In the genomic region with DNA sequence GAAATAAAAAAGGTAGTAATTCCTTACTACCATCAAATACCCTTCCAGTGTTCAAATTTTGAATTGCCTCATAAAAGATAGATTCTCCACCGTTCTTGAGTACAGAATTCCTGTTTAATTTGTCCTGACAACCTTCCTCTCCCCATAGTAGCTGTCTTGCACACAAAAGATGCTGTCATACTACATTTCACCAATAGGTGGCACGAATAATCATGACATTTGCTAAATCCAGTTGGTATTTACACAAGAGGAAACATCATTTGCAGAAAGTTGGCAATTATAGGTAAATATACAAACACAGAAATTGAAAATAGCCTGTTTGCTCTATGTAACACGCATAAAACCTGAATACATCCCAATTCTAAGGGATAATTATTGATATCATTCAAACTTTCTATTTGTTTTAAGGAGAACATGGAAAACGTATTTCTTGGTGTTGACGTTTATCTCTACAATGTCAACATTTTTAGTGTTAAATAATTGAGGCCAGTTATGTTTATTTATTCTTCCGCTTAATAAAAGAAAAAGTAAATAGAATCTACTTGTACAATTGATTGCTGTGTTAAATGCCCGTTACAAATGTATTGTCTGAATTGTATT, we compare ENCODE assay signal across 8 cellular contexts. TPM values are rescaled to one million over a fixed set of nuclear protein-coding genes. Genes with fewer than 3 reads are reported as not detected.
DNase-seq lines count a peak whose midpoint lies in the region; ATAC-seq and TF ChIP-seq lines count a peak whose summit lies in the region.

No MANE protein-coding gene starts in this region.

- H3K4me3 ChIP-seq in breast epithelium, result no peak overlapping the region
- no peak overlapping the region for H3K4me3 ChIP-seq in liver (ENCODE audit: low read depth in 1 of 3, low read length in 3 of 3)

- DNase-seq in GDM1 (lab: John Stamatoyannopoulos, UW) (peak; percentile 67), NCI-H69 (lab: John Stamatoyannopoulos, UW) (peak; percentile 62), breast epithelium (ENCODE audit: low spot score in 2 of 2) (no peak), cerebellar nuclear complex (lab: John Stamatoyannopoulos, UW) (no peak)

- H3K36me3 ChIP-seq in breast epithelium (no peaks in the 10 kb centered on the region), liver (ENCODE audit: control insufficient read depth in 4 of 4, insufficient read depth in 3 of 4, low read depth in 1 of 4, low read length in 3 of 4) (no peaks in the 10 kb centered on the region)

- intact Hi-C loops in breast epithelium (cut with DNase I; ENCODE audit: low total_unique reads), result no loop called here

- H3K9ac ChIP-seq in liver (ENCODE audit: low read depth in 1 of 2, low read length in 2 of 2), result no peak overlapping the region

- 30% methylated on average over 7 of the region's 7 CpGs for WGBS in liver

- TF ChIP-seq RAD21 in liver (IDR thresholded peaks at IDR 0.05), result peak; percentile 78 to 80

- no peaks in the 10 kb centered on the region for H3K27me3 ChIP-seq in breast epithelium
- H3K27me3 ChIP-seq in liver (ENCODE audit: control insufficient read depth in 4 of 4, insufficient read depth in 4 of 4, low read length in 3 of 4), result no peaks in the 10 kb centered on the region

- no peak overlapping the region for H3K27ac ChIP-seq in 22Rv1
- no peak overlapping the region for H3K27ac ChIP-seq in breast epithelium
- no peak overlapping the region for H3K27ac ChIP-seq in liver (ENCODE audit: low read depth in 1 of 2, low read length in 2 of 2)

- TF ChIP-seq POLR2A in breast epithelium (IDR thresholded peaks at IDR 0.05), result no peak

- ATAC-seq in HG03095 (IDR thresholded peaks at IDR 0.05; ENCODE audit: unreplicated experiment) (peak; percentile 66), HG03571 (IDR thresholded peaks at IDR 0.05; ENCODE audit: unreplicated experiment) (no peak)

- peak; percentile 85 for TF ChIP-seq CTCF in 22Rv1 (IDR thresholded peaks at IDR 0.05)
- peak; percentile 36 to 50 (median 48) for TF ChIP-seq CTCF in breast epithelium (IDR thresholded peaks at IDR 0.05)
- TF ChIP-seq CTCF in liver (IDR thresholded peaks at IDR 0.05; ENCODE audit: low read depth, low read length, missing input control), result peak; percentile 78

- H3K4me1 ChIP-seq in breast epithelium, result no peaks in the 10 kb centered on the region
- no peaks in the 10 kb centered on the region for H3K4me1 ChIP-seq in liver (ENCODE audit: control insufficient read depth in 4 of 4, insufficient read depth in 4 of 4, low read length in 3 of 4)

- peaks cover 5 to 12% of the 10 kb centered on the region in 2 donors for H3K9me3 ChIP-seq in breast epithelium
- peaks cover 0 to 4% (median 2%) of the 10 kb centered on the region in 4 donors for H3K9me3 ChIP-seq in liver (ENCODE audit: control insufficient read depth in 4 of 4, low read length in 3 of 4)

TF ChIP-seq in liver, 16 proteins besides CTCF, POLR2A, EP300 and RAD21:
- TF ChIP-seq FOXA1 (IDR thresholded peaks at IDR 0.05) (peak; percentile 81), RXRA (IDR thresholded peaks at IDR 0.05) (no peak), FOXA2 (IDR thresholded peaks at IDR 0.05) (peak; percentile 89)

RNA-seq across cellular contexts. Expression of a gene that starts 58.3 kb away (rescaled TPM):
- total RNA-seq in breast epithelium (1 to 10 TPM in 2 of 3 donors, under 1 TPM in 1; 0.64 to 2.0 (median 1.0) TPM), liver (1 to 10 TPM in 1 of 2 donors, under 1 TPM in 1; 0.79 to 4.0 TPM)
- 10 to 100 TPM in 1 of 2 donors, 1 to 10 TPM in 1; 2.2 to 15.1 TPM for polyA plus RNA-seq in liver

Comparison
In these comparisons a context has a peak if more than half of its experiments do, and no peak if none do; other contexts are left out.
1. DNase-seq: peak in GDM1 (single experiment) and NCI-H69 (single experiment); none in breast epithelium (0 of 2) and cerebellar nuclear complex (0 of 2).
2. Peak in every context shown above with its lines, with median percentiles within 50 percentile points of each other: CTCF ChIP-seq.